In the genomic region with DNA sequence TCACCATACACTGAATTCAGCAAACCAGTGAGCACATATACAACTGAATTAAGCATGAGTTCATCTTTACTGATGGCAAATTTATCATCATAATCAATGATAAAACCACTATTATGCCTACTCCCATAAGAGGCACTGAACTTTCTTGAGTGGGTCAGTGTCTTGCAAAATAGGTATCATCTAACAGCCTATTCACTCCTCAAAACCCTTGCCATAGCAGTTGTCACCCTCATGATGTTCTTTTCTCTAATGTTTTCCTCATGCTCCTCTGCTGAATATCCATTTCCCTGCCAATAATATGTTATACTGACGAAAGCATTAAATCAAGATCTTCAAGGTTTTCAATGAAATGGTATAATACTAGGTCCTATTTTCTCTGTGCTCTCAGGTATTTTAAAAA, we compare ENCODE assay signal across 12 cellular contexts. TPM values are rescaled to one million over a fixed set of nuclear protein-coding genes. Genes with fewer than 3 reads are reported as not detected.
DNase-seq lines count a peak whose midpoint lies in the region; ATAC-seq and TF ChIP-seq lines count a peak whose summit lies in the region.
"Had no signal": no experiment of that assay in that cellular context is flagged by ENCODE, and none has a peak within 500 bp of the region (broad histone marks: within the 10 kb centered on the region; RNA-seq: fewer than 3 reads in every experiment).

No MANE protein-coding gene starts in this region.

- peaks cover 65% of the 10 kb centered on the region for H4K20me1 ChIP-seq in osteoblast (ENCODE audit: insufficient read depth, low read length)

- H3K79me2 ChIP-seq in osteoblast (ENCODE audit: insufficient read depth, low read length): peaks cover 96% of the 10 kb centered on the region

- no peak overlapping the region for H3K4me3 ChIP-seq in osteoblast (ENCODE audit: insufficient read depth, low read length)
- H3K4me3 ChIP-seq: right lobe of liver had no signal

- H2AFZ ChIP-seq in osteoblast (ENCODE audit: low read length): no peak overlapping the region

- peaks cover 38% of the 10 kb centered on the region for H3K36me3 Mint-ChIP-seq in T-helper 2 cell treated with Interferon-gamma antibody and Interleukin-4, amounts not matched to agents 5 μg/mL and 100 μg/mL, for 36 hours (ENCODE audit: low read depth)
- peaks cover 21% of the 10 kb centered on the region for H3K36me3 Mint-ChIP-seq in HFFc6 (ENCODE audit: low read depth)
- peaks cover 31% of the 10 kb centered on the region for H3K36me3 Mint-ChIP-seq in effector memory CD8-positive, alpha-beta T cell (ENCODE audit: insufficient read depth)

- DNase-seq in T-helper 2 cell treated with Interferon-gamma antibody and Interleukin-4, amounts not matched to agents 5 μg/mL and 100 μg/mL, for 36 hours (ENCODE audit: low spot score): no peak
- DNase-seq in T-helper 2 cell: no peak
- no peak for DNase-seq in HFFc6
- DNase-seq in effector memory CD8-positive, alpha-beta T cell: no peak
- DNase-seq in osteoblast (ENCODE audit: insufficient read length, low spot score, missing footprints): no peak
- no peak for DNase-seq in stimulated activated CD4-positive, alpha-beta T cell treated with anti-CD3 and anti-CD28 coated beads, Interleukin-4, amount 100 ng/mL, for 4 hours
- DNase-seq in cerebellum (ENCODE audit: low spot score): no peak
- no peak for DNase-seq in midbrain (lab: John Stamatoyannopoulos, UW)
- DNase-seq: 8988T, kidney, NCI-H1694 treated with DMSO at 0.1 percent for 48 hours, right lobe of liver had no signal

- H3K27me3 Mint-ChIP-seq in T-helper 2 cell treated with Interferon-gamma antibody and Interleukin-4, amounts not matched to agents 5 μg/mL and 100 μg/mL, for 36 hours (ENCODE audit: low read depth): no peaks in the 10 kb centered on the region
- H3K27me3 Mint-ChIP-seq in HFFc6 (ENCODE audit: insufficient read depth): no peaks in the 10 kb centered on the region
- H3K27me3 Mint-ChIP-seq in effector memory CD8-positive, alpha-beta T cell: no peaks in the 10 kb centered on the region

- H3K27ac ChIP-seq in osteoblast (ENCODE audit: low read depth, low read length): peak overlapping the region; percentile 60
- H3K27ac ChIP-seq: right lobe of liver had no signal

- peak overlapping the region; percentile 23 for H3K4me2 ChIP-seq in osteoblast (ENCODE audit: insufficient read depth, low read length)

- no peaks in the 10 kb centered on the region for H3K9me3 Mint-ChIP-seq in T-helper 2 cell treated with Interferon-gamma antibody and Interleukin-4, amounts not matched to agents 5 μg/mL and 100 μg/mL, for 36 hours
- H3K9me3 Mint-ChIP-seq in HFFc6: no peaks in the 10 kb centered on the region
- no peaks in the 10 kb centered on the region for H3K9me3 Mint-ChIP-seq in effector memory CD8-positive, alpha-beta T cell

- H3K27me3 ChIP-seq in osteoblast (ENCODE audit: insufficient read depth, low read length): no peaks in the 10 kb centered on the region
- H3K27me3 ChIP-seq: right lobe of liver had no signal

- no peaks in the 10 kb centered on the region for H3K9me3 ChIP-seq in osteoblast (ENCODE audit: low read depth, low read length)
- H3K9me3 ChIP-seq: right lobe of liver had no signal

- H3K4me1 ChIP-seq in osteoblast (ENCODE audit: insufficient read depth, low read length): peaks cover 36% of the 10 kb centered on the region

- TF ChIP-seq CTCF in HFFc6 (IDR thresholded peaks at IDR 0.05) (no peak), osteoblast (IDR thresholded peaks at IDR 0.05; ENCODE audit: extremely low read depth, low read depth, low read length) (no peak)

- no peak overlapping the region for H3K27ac Mint-ChIP-seq in T-helper 2 cell treated with Interferon-gamma antibody and Interleukin-4, amounts not matched to agents 5 μg/mL and 100 μg/mL, for 36 hours
- H3K27ac Mint-ChIP-seq in HFFc6: peak overlapping the region; percentile 34; the same call in 1 of the 2 replicates
- peak overlapping the region; percentile 8 to 77 for H3K27ac Mint-ChIP-seq in effector memory CD8-positive, alpha-beta T cell

- H3K36me3 ChIP-seq in osteoblast (ENCODE audit: insufficient read depth, low read length): peaks cover 18% of the 10 kb centered on the region

- ATAC-seq in effector memory CD8-positive, alpha-beta T cell (replicated peaks): no peak

- H3K4me3 Mint-ChIP-seq in T-helper 2 cell treated with Interferon-gamma antibody and Interleukin-4, amounts not matched to agents 5 μg/mL and 100 μg/mL, for 36 hours: peak overlapping the region; percentile 50
- H3K4me3 Mint-ChIP-seq in HFFc6: no peak overlapping the region
- peak overlapping the region; percentile 44 to 50 for H3K4me3 Mint-ChIP-seq in effector memory CD8-positive, alpha-beta T cell

- peaks cover 51% of the 10 kb centered on the region for H3K4me1 Mint-ChIP-seq in T-helper 2 cell treated with Interferon-gamma antibody and Interleukin-4, amounts not matched to agents 5 μg/mL and 100 μg/mL, for 36 hours (ENCODE audit: low read depth)
- peaks cover 63% of the 10 kb centered on the region for H3K4me1 Mint-ChIP-seq in HFFc6 (ENCODE audit: low read depth)
- H3K4me1 Mint-ChIP-seq in effector memory CD8-positive, alpha-beta T cell (ENCODE audit: low read depth in 2 of 2): peaks cover 45 to 83% of the 10 kb centered on the region in 2 donors

RNA-seq across cellular contexts. Expression of a gene that starts 5.6 kb away (rescaled TPM):
- 10 to 100 TPM; 30.3 to 39.4 (median 38.0) TPM for total RNA-seq in HFFc6 (2021; fragmentation: NEBNext Ultra II Directional; extraction: Animal tissue kit (Norgen Biotek cat#: 25700))
- total RNA-seq in osteoblast: 42.0 and 51.0 TPM in 2 replicates
- 143 TPM for total RNA-seq in cerebellum

RNA-seq across cellular contexts. Expression of a gene that starts 26.8 kb away (rescaled TPM):
- 10 to 100 TPM in 5 of 6 experiments, 1 to 10 TPM in 1; 8.1 to 32.5 (median 30.6) TPM for total RNA-seq in HFFc6 (2021; fragmentation: NEBNext Ultra II Directional; extraction: Animal tissue kit (Norgen Biotek cat#: 25700))
- 10.0 and 17.0 TPM in 2 replicates for total RNA-seq in osteoblast
- total RNA-seq in cerebellum: 26.0 TPM
